1 cellular context compared by ENCODE assay signal in the genomic region with DNA sequence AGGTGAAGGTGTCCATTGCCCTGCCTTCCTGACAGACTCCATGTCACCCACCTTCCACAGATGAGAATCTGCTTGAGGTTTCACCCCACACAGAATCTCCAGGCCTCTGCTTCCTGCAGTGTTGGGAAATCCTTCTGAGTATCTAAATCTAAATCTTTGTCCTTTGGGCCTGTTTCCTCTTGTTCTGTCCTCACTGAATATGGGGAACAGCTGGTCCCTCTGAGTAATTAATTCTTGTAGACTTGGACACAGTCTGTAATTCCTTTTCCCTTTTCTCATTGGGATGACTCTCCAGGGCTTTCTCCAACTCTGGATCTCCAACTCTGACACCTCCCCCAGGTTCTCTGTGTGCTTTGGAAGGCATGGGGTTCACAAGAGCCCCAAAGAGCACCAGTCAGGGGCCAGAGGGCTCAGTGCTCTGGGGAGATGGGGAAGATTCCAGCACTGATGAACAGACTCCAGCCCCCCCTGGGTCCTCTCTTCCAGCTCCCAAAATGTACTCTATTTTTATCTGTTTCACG.
TF ChIP-seq lines count a peak whose summit lies in the region.

No MANE protein-coding gene starts in this region.

TF ChIP-seq in IMR-90, 13 proteins besides CTCF, POLR2A, EP300 and RAD21:
- TF ChIP-seq, protein P1, sequence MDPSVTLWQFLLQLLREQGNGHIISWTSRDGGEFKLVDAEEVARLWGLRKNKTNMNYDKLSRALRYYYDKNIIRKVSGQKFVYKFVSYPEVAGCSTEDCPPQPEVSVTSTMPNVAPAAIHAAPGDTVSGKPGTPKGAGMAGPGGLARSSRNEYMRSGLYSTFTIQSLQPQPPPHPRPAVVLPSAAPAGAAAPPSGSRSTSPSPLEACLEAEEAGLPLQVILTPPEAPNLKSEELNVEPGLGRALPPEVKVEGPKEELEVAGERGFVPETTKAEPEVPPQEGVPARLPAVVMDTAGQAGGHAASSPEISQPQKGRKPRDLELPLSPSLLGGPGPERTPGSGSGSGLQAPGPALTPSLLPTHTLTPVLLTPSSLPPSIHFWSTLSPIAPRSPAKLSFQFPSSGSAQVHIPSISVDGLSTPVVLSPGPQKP (IDR thresholded peaks at IDR 0.05; ENCODE audit: borderline replicate concordance, low read depth, low read length): no peak
- TF ChIP-seq CEBPB (IDR thresholded peaks at IDR 0.05; ENCODE audit: low read depth, low read length): peak; percentile 42; the same call in 1 of the 2 replicates
